ENCODE assay signal across 7 cellular contexts in the genomic region with DNA sequence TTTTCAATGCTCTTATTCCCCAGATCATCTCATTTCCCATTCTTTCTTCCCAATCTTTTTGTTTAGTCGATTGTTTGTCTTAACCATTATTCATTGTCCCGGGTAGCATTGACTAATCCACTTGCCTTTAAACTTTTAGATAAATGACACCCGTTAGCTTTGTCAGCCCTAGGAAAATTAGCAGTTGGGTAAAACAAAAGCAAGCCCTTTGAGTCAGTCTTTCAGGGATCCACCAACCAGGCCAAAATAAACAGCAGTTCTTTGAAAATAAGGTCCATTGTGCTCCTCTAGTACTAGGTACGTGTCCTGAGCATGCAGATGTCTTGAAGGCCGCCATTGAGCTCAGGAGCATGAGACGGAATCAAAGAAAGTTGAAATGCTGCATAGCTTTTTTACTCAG.
"Had no signal": no experiment of that assay in that cellular context is flagged by ENCODE, and none has a peak within 500 bp of the region (broad histone marks: within the 10 kb centered on the region; RNA-seq: fewer than 3 reads in every experiment).

No MANE protein-coding gene starts in this region.

- ATAC-seq: GM23338 had no signal

- H3K4me2 ChIP-seq: GM23338 had no signal

- FAIRE-seq: H1, H54, HTR-8/SVneo had no signal

- H3K4me3 Mint-ChIP-seq: GM23338, H9 had no signal

- H3K27ac Mint-ChIP-seq: GM23338, H9 had no signal

- H3K9me3 Mint-ChIP-seq: GM23338, H9 had no signal

- DNase-seq: H9, HCEC 1CT, IMR-90 had no signal

- H2AFZ ChIP-seq: GM23338 had no signal

- H3K4me3 ChIP-seq: GM23338 had no signal
